Comparison of ENCODE assay signal across 1 cellular context in the genomic region with DNA sequence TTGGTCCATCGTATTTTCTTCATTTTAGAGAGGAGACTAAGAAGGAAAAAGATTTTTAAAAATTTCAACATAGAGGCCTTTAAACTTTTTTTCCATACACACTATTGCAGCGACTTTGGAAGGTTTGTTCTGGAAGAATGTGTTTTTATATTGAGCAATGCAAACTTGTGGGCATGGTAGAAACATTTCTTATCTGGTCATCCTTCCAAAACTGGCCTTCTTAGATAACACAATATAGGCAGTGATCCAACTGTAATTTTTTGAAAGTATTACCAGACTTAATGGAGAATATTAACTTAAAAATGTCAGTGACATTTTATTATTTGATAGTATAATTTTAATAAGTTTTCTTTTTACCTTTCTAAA.
A peak's percentile ranks its signal among the peaks of the same experiment; 100 is the strongest.
TF ChIP-seq lines count a peak whose summit lies in the region.

No MANE protein-coding gene starts in this region.

TF ChIP-seq in IMR-90, 13 proteins besides CTCF, POLR2A, EP300 and RAD21:
- TF ChIP-seq CEBPB (IDR thresholded peaks at IDR 0.05; ENCODE audit: low read depth, low read length) = peak; percentile 68
- TF ChIP-seq MAFK (IDR thresholded peaks at IDR 0.05; ENCODE audit: low read depth, low read length) = no peak
